ENCODE assay signal across 8 cellular contexts in genomic region chr21:37219766-37220432, GRCh38. TPM values are rescaled to one million over a fixed set of nuclear protein-coding genes. Genes with fewer than 3 reads are reported as not detected.
DNase-seq lines count a peak whose midpoint lies in the region; ATAC-seq and TF ChIP-seq lines count a peak whose summit lies in the region.

No MANE protein-coding gene starts in this region.

- H3K27me3 Mint-ChIP-seq in activated T-cell treated with anti-CD3 and anti-CD28 coated beads, Interleukin-2, amount 50 U/mL, for 4 hours (ENCODE audit: low read depth), result no peaks in the 10 kb centered on the region

- peaks cover 2% of the 10 kb centered on the region for H3K4me1 ChIP-seq in thymus (ENCODE audit: control insufficient read depth, insufficient read depth, low read length)

- peaks cover 42% of the 10 kb centered on the region for H3K4me1 Mint-ChIP-seq in activated T-cell treated with anti-CD3 and anti-CD28 coated beads, Interleukin-2, amount 50 U/mL, for 4 hours (ENCODE audit: low read depth)

- no peak for TF ChIP-seq CTCF in AG09309 (IDR thresholded peaks at IDR 0.05; ENCODE audit: control insufficient read depth, insufficient read depth, low read depth, low read length, missing control alignments)

- 42% methylated on average over 13 of the region's 13 CpGs for WGBS in thymus

- no peaks in the 10 kb centered on the region for H3K27me3 ChIP-seq in thymus (ENCODE audit: control insufficient read depth, insufficient read depth)

- H3K36me3 ChIP-seq in thymus (ENCODE audit: control insufficient read depth, insufficient read depth), result peaks cover 12% of the 10 kb centered on the region

- H3K4me3 ChIP-seq in AG09309 (ENCODE audit: control insufficient read depth, low read depth, low read length) (peak overlapping the region; percentile 43), thymus (ENCODE audit: low read length) (peak overlapping the region; percentile 61)

- DNase-seq in AG09309 (ENCODE audit: low read depth), result no peak
- DNase-seq in HT-29 (ENCODE audit: low spot score), result peak; percentile 6
- no peak for DNase-seq in activated T-cell treated with anti-CD3 and anti-CD28 coated beads, Interleukin-2, amount 50 U/mL, for 4 hours
- peak; percentile 23 for DNase-seq in iris pigment epithelial cell (ENCODE audit: low read depth)
- no peak for DNase-seq in iPS-NIHi11 (ENCODE audit: low spot score)
- no peak for DNase-seq in stimulated activated naive CD4-positive, alpha-beta T cell treated with Interleukin-2 at 50 U/mL for 16 hours (lab: John Stamatoyannopoulos, UW)
- no peak for DNase-seq in NCI-H146 (lab: John Stamatoyannopoulos, UW)

- peak overlapping the region; percentile 89 for H3K4me3 Mint-ChIP-seq in activated T-cell treated with anti-CD3 and anti-CD28 coated beads, Interleukin-2, amount 50 U/mL, for 4 hours

- no peak for ATAC-seq in activated T-cell treated with anti-CD3 and anti-CD28 coated beads, Interleukin-2, amount 50 U/mL, for 4 hours

- no peaks in the 10 kb centered on the region for H3K9me3 Mint-ChIP-seq in activated T-cell treated with anti-CD3 and anti-CD28 coated beads, Interleukin-2, amount 50 U/mL, for 4 hours

- no peak overlapping the region for H3K27ac ChIP-seq in thymus (ENCODE audit: low read depth)

- H3K36me3 Mint-ChIP-seq in activated T-cell treated with anti-CD3 and anti-CD28 coated beads, Interleukin-2, amount 50 U/mL, for 4 hours (ENCODE audit: insufficient read depth), result peaks cover 11% of the 10 kb centered on the region

- no peaks in the 10 kb centered on the region for H3K9me3 ChIP-seq in thymus (ENCODE audit: control insufficient read depth)

RNA-seq across cellular contexts. Expression of gene VPS26C, which starts 47.2 kb away (rescaled TPM):
- total RNA-seq in HT-29 (2014; rRNA removed; shearing (Covaris generic)), result 38.6 and 47.9 TPM in 2 replicates
- 10 to 100 TPM; 35.7 to 48.2 (median 44.6) TPM for total RNA-seq in activated T-cell treated with anti-CD3 and anti-CD28 coated beads, Interleukin-2, amount 50 U/mL, for 4 hours
- polyA plus RNA-seq in thymus, result 29.4 TPM

Comparison
In these comparisons a context has a peak if more than half of its experiments do, and no peak if none do; other contexts are left out.
1. DNase-seq: peak in HT-29 (single experiment) and iris pigment epithelial cell (single experiment); none in AG09309 (single experiment), activated T-cell treated with anti-CD3 and anti-CD28 coated beads, Interleukin-2, amount 50 U/mL, for 4 hours (single experiment), iPS-NIHi11 (single experiment), stimulated activated naive CD4-positive, alpha-beta T cell treated with Interleukin-2 at 50 U/mL for 16 hours (single experiment) and NCI-H146 (single experiment).